Comparison of ENCODE assay signal across 16 cellular contexts in genomic region chr2:189261431-189261841, GRCh38.
DNase-seq lines count a peak whose midpoint lies in the region; ATAC-seq, FAIRE-seq and TF ChIP-seq lines count a peak whose summit lies in the region.
"Had no signal": no experiment of that assay in that cellular context is flagged by ENCODE, and none has a peak within 500 bp of the region (broad histone marks: within the 10 kb centered on the region; RNA-seq: fewer than 3 reads in every experiment).

No MANE protein-coding gene starts in this region.

- no peaks in the 10 kb centered on the region for H3K9me2 ChIP-seq in GM23248 (ENCODE audit: insufficient read depth)

- peaks cover 34% of the 10 kb centered on the region for H3F3A ChIP-seq in GM23248 (ENCODE audit: insufficient read depth)

- DNase-seq in GM23248 (peak; percentile 86), RWPE2 (ENCODE audit: low spot score) (no peak), endothelial cell of umbilical vein (ENCODE audit: low read depth, low spot score) (peak; percentile 95), NCI-H748 (lab: John Stamatoyannopoulos, UW; ENCODE audit: unreplicated experiment) (no peak), HepG2 (ENCODE audit: low spot score) (no peak)
- peak in 2 of 10 donors; percentile 3 to 11 for DNase-seq in naive thymus-derived CD8-positive, alpha-beta T cell
- DNase-seq: activated CD4-positive, alpha-beta memory T cell treated with anti-CD3 and anti-CD28 coated beads, Interleukin-2, amount 10 ng/mL, durations not matched to agents 7 days and 5 days; amygdala; Calu3; erythroblast; kidney; NCI-H526 treated with DMSO at 0.1 percent for 48 hours; stimulated activated naive B cell treated with anti-CD40 and anti-IgM and Interleukin-4, amounts not matched to agents 10 μg/mL and 1 μg/mL and 100 μg/mL, for 72 hours had no signal

- no peaks in the 10 kb centered on the region for H3K9me3 ChIP-seq in GM23248 (ENCODE audit: low read depth)
- H3K9me3 ChIP-seq in RWPE2 (ENCODE audit: severe bottlenecking): no peaks in the 10 kb centered on the region
- no peaks in the 10 kb centered on the region for H3K9me3 ChIP-seq in endothelial cell of umbilical vein (replicated peaks; ENCODE audit: control insufficient read depth, insufficient read depth, low read length)
- H3K9me3 ChIP-seq in HepG2 (ENCODE audit: low read length): no peaks in the 10 kb centered on the region

- in situ Hi-C loops in GM23248 (cut with MboI): no loop called here
- in situ Hi-C loops in HepG2 (cut with HindIII; ENCODE audit: extremely low pct_ligation_motif_present, low pct_unique_long_range_greater_than_20kb): no loop called here

- H3K9ac ChIP-seq in GM23248 (peak overlapping the region; percentile 17; the same call in 1 of the 2 replicates), endothelial cell of umbilical vein (replicated peaks; ENCODE audit: extremely low read depth, insufficient read depth, low read length) (no peak overlapping the region), HepG2 (ENCODE audit: insufficient read depth, low read depth, low read length) (no peak overlapping the region)

- FAIRE-seq in endothelial cell of umbilical vein (lab: Jason Lieb, UNC): peak; percentile 91
- FAIRE-seq in HepG2 (lab: Jason Lieb, UNC): no peak
- FAIRE-seq: GM12892, kidney had no signal

- H3K9me3 Mint-ChIP-seq in naive thymus-derived CD8-positive, alpha-beta T cell: peaks cover 0 to 7% (median 4%) of the 10 kb centered on the region in 9 donors
- H3K9me3 Mint-ChIP-seq: activated CD4-positive, alpha-beta memory T cell treated with anti-CD3 and anti-CD28 coated beads, Interleukin-2, amount 10 ng/mL, durations not matched to agents 7 days and 5 days had no signal

- no peaks in the 10 kb centered on the region for H3K9me1 ChIP-seq in endothelial cell of umbilical vein (replicated peaks; ENCODE audit: control insufficient read depth, extremely low read depth, insufficient read depth, low read length)

- no peaks in the 10 kb centered on the region for H3K36me3 ChIP-seq in GM23248 (ENCODE audit: low read depth)
- no peaks in the 10 kb centered on the region for H3K36me3 ChIP-seq in RWPE2 (ENCODE audit: low read depth)
- H3K36me3 ChIP-seq in endothelial cell of umbilical vein (ENCODE audit: control insufficient read depth in 2 of 2, extremely low read depth in 1 of 2, insufficient read depth in 2 of 2, low read length in 2 of 2): no peaks in the 10 kb centered on the region
- H3K36me3 ChIP-seq in HepG2 (replicated peaks in 1 of 2; ENCODE audit: control insufficient read depth in 1 of 2, insufficient read depth in 2 of 2, low read length in 2 of 2): no peaks in the 10 kb centered on the region

- POLR2A ChIA-PET in endothelial cell of umbilical vein (lab: Charles Lee) (no interaction called here), HepG2 (lab: Yijun Ruan, JAX) (no interaction called here)
- POLR2A ChIA-PET in naive thymus-derived CD8-positive, alpha-beta T cell (lab: Charles Lee): no interaction called here

- no peak for TF ChIP-seq RAD21 in HepG2 (CRISPR knock-in tag; IDR thresholded peaks at IDR 0.05)

- 2 to 3% methylated on average over 2 of the region's 2 CpGs for WGBS in GM23248 (ENCODE audit: low coverage in 1 of 2, low lambda C conversion rate in 2 of 2, missing lambda C conversion rate in 2 of 2), 2 experiments
- WGBS in HepG2 (ENCODE audit: low lambda C conversion rate): 2% methylated on average over 2 of the region's 2 CpGs

- peaks cover 0 to 8% (median 6%) of the 10 kb centered on the region in 3 donors for H3K36me3 Mint-ChIP-seq in naive thymus-derived CD8-positive, alpha-beta T cell
- H3K36me3 Mint-ChIP-seq: stimulated activated naive B cell treated with anti-CD40 and anti-IgM and Interleukin-4, amounts not matched to agents 10 μg/mL and 1 μg/mL and 100 μg/mL, for 72 hours had no signal

- H2AFZ ChIP-seq in GM23248 (no peak overlapping the region), endothelial cell of umbilical vein (ENCODE audit: low read depth, low read length) (peak overlapping the region; percentile 28), HepG2 (ENCODE audit: low read length) (no peak overlapping the region)

- H4K20me1 ChIP-seq in GM23248 (ENCODE audit: insufficient read depth) (no peaks in the 10 kb centered on the region), endothelial cell of umbilical vein (replicated peaks; ENCODE audit: control insufficient read depth, extremely low read depth, insufficient read depth, low read length) (no peaks in the 10 kb centered on the region), HepG2 (ENCODE audit: insufficient read depth, low read length) (no peaks in the 10 kb centered on the region)

- no peaks in the 10 kb centered on the region for H3K27me3 Mint-ChIP-seq in naive thymus-derived CD8-positive, alpha-beta T cell
- H3K27me3 Mint-ChIP-seq: activated CD4-positive, alpha-beta memory T cell treated with anti-CD3 and anti-CD28 coated beads, Interleukin-2, amount 10 ng/mL, durations not matched to agents 7 days and 5 days; stimulated activated naive B cell treated with anti-CD40 and anti-IgM and Interleukin-4, amounts not matched to agents 10 μg/mL and 1 μg/mL and 100 μg/mL, for 72 hours had no signal

- H3K4me1 Mint-ChIP-seq in naive thymus-derived CD8-positive, alpha-beta T cell: peaks cover 4 to 15% (median 9%) of the 10 kb centered on the region in 4 donors
- H3K4me1 Mint-ChIP-seq: activated CD4-positive, alpha-beta memory T cell treated with anti-CD3 and anti-CD28 coated beads, Interleukin-2, amount 10 ng/mL, durations not matched to agents 7 days and 5 days; stimulated activated naive B cell treated with anti-CD40 and anti-IgM and Interleukin-4, amounts not matched to agents 10 μg/mL and 1 μg/mL and 100 μg/mL, for 72 hours had no signal

- TF ChIP-seq POLR2A in endothelial cell of umbilical vein (IDR thresholded peaks at IDR 0.05; ENCODE audit: low read depth, low read length) (no peak), HepG2 (IDR thresholded peaks at IDR 0.05; ENCODE audit: insufficient read depth in 1 of 2, low read depth in 2 of 2, low read length in 2 of 2) (no peak)

- no TSS peak for BruUV-seq in endothelial cell of umbilical vein (replicated peaks; lab: Mats Ljungman, UMichigan)
- no TSS peak for BruUV-seq in HepG2 (replicated peaks; lab: Mats Ljungman, UMichigan)

- H3K4me3 ChIP-seq in GM23248 (no peak overlapping the region), RWPE2 (ENCODE audit: severe bottlenecking) (no peak overlapping the region), endothelial cell of umbilical vein (replicated peaks in 1 of 3; ENCODE audit: insufficient read depth in 1 of 3, low read depth in 1 of 3, low read length in 3 of 3) (no peak overlapping the region), HepG2 (replicated peaks in 1 of 3; ENCODE audit: insufficient read depth in 1 of 3, low read depth in 2 of 3, low read length in 3 of 3) (no peak overlapping the region)

- intact Hi-C loops in endothelial cell of umbilical vein (cut with micrococcal nuclease): no loop called here
- intact Hi-C loops in HepG2 (cut with micrococcal nuclease; ENCODE audit: unreplicated experiment): no loop called here

- H3K4me3 Mint-ChIP-seq in naive thymus-derived CD8-positive, alpha-beta T cell: peak overlapping the region in 4 of 10 donors; percentile 12 to 54 (median 30)
- H3K4me3 Mint-ChIP-seq: activated CD4-positive, alpha-beta memory T cell treated with anti-CD3 and anti-CD28 coated beads, Interleukin-2, amount 10 ng/mL, durations not matched to agents 7 days and 5 days; stimulated activated naive B cell treated with anti-CD40 and anti-IgM and Interleukin-4, amounts not matched to agents 10 μg/mL and 1 μg/mL and 100 μg/mL, for 72 hours had no signal

- H3K27ac ChIP-seq in GM23248 (peak overlapping the region; percentile 63), RWPE2 (ENCODE audit: poor library complexity, severe bottlenecking) (peak overlapping the region; percentile 47), endothelial cell of umbilical vein (ENCODE audit: insufficient read depth, low read depth, low read length) (peak overlapping the region; percentile 28), HepG2 (ENCODE audit: extremely low read length, insufficient read depth, low read length) (no peak overlapping the region)

- H3K4me1 ChIP-seq in GM23248 (ENCODE audit: insufficient read depth) (peaks cover 21% of the 10 kb centered on the region), RWPE2 (ENCODE audit: insufficient read depth, poor library complexity, severe bottlenecking) (peaks cover 11% of the 10 kb centered on the region), endothelial cell of umbilical vein (ENCODE audit: control insufficient read depth, extremely low read depth, insufficient read depth, low read length) (peaks cover 9% of the 10 kb centered on the region), HepG2 (ENCODE audit: insufficient read depth, low read length) (no peaks in the 10 kb centered on the region)

- CTCF ChIA-PET in endothelial cell of umbilical vein (lab: Charles Lee) (interaction anchor here (0.7 to 2.1 kb wide), 10 partner anchors 8 to 119 kb away, joined by 3 to 19 read pairs (median 4); no protein-coding TSS in a partner anchor), HepG2 (lab: Yijun Ruan, JAX; ENCODE audit: low intra/inter-chr PET ratio, low total read pairs) (no interaction called here)

- no peaks in the 10 kb centered on the region for H3K27me3 ChIP-seq in GM23248 (replicated peaks; ENCODE audit: insufficient read depth)
- H3K27me3 ChIP-seq in RWPE2 (ENCODE audit: insufficient read depth, poor library complexity, severe bottlenecking): no peaks in the 10 kb centered on the region
- H3K27me3 ChIP-seq in endothelial cell of umbilical vein (ENCODE audit: control insufficient read depth in 2 of 2, insufficient read depth in 2 of 2, low read length in 2 of 2): no peaks in the 10 kb centered on the region
- H3K27me3 ChIP-seq in HepG2 (ENCODE audit: control insufficient read depth in 1 of 2, insufficient read depth in 2 of 2, low read length in 2 of 2): no peaks in the 10 kb centered on the region

- TF ChIP-seq CTCF in RWPE2 (IDR thresholded peaks at IDR 0.05; ENCODE audit: poor library complexity, severe bottlenecking): no peak
- TF ChIP-seq CTCF in endothelial cell of umbilical vein (IDR thresholded peaks at IDR 0.05; ENCODE audit: extremely low read depth in 1 of 2, insufficient read depth in 1 of 2, low read depth in 1 of 2, low read length in 2 of 2): no peak
- TF ChIP-seq CTCF in HepG2 (CRISPR knock-in tag; IDR thresholded peaks at IDR 0.05): no peak

- H3K4me2 ChIP-seq in GM23248 (ENCODE audit: unreplicated experiment) (peak overlapping the region; percentile 61), endothelial cell of umbilical vein (ENCODE audit: insufficient read depth, low read length) (peak overlapping the region; percentile 24), HepG2 (ENCODE audit: low read depth, low read length) (no peak overlapping the region)

- dilution Hi-C loops in endothelial cell of umbilical vein (cut with MboI; ENCODE audit: extremely low pct_ligation_motif_present, low sequenced_read_pairs): no loop called here

- TF ChIP-seq EP300 in HepG2 (IDR thresholded peaks at IDR 0.05; ENCODE audit: low read depth in 2 of 2, low read length in 2 of 2) (no peak), HepG2 (CRISPR knock-in tag; IDR thresholded peaks at IDR 0.05; ENCODE audit: borderline replicate concordance) (no peak)

- ATAC-seq in RWPE2 (ENCODE audit: low read depth): peak; percentile 96
- peak; percentile 37 to 66 for ATAC-seq in naive thymus-derived CD8-positive, alpha-beta T cell
- no peak for ATAC-seq in GM19328 (IDR thresholded peaks at IDR 0.05; ENCODE audit: unreplicated experiment)
- no peak for ATAC-seq in HepG2
- ATAC-seq in HG03571 (IDR thresholded peaks at IDR 0.05; ENCODE audit: unreplicated experiment): no peak
- ATAC-seq: stimulated activated naive B cell treated with anti-CD40 and anti-IgM and Interleukin-4, amounts not matched to agents 10 μg/mL and 1 μg/mL and 100 μg/mL, for 72 hours had no signal

- no peaks in the 10 kb centered on the region for H3K79me2 ChIP-seq in GM23248 (ENCODE audit: insufficient read depth)
- H3K79me2 ChIP-seq in endothelial cell of umbilical vein (ENCODE audit: control insufficient read depth, insufficient read depth, low read length): no peaks in the 10 kb centered on the region
- no peaks in the 10 kb centered on the region for H3K79me2 ChIP-seq in HepG2 (ENCODE audit: insufficient read depth, low read length)

- peak overlapping the region in 1 of 10 donors; percentile 59 for H3K27ac Mint-ChIP-seq in naive thymus-derived CD8-positive, alpha-beta T cell
- H3K27ac Mint-ChIP-seq: activated CD4-positive, alpha-beta memory T cell treated with anti-CD3 and anti-CD28 coated beads, Interleukin-2, amount 10 ng/mL, durations not matched to agents 7 days and 5 days; stimulated activated naive B cell treated with anti-CD40 and anti-IgM and Interleukin-4, amounts not matched to agents 10 μg/mL and 1 μg/mL and 100 μg/mL, for 72 hours had no signal

Comparison
In these comparisons a context has a peak if more than half of its experiments do, and no peak if none do; other contexts are left out.
1. DNase-seq: peak in GM23248 (single experiment) and endothelial cell of umbilical vein (single experiment); none in RWPE2 (single experiment), NCI-H748 (single experiment) and HepG2 (single experiment).
2. ATAC-seq: peak in RWPE2 (single experiment) and naive thymus-derived CD8-positive, alpha-beta T cell (2 of 2); none in GM19328 (single experiment), HepG2 (single experiment) and HG03571 (single experiment).